ENCODE assay signal across 8 cellular contexts in genomic region chr14:90522585-90523191, GRCh38.
DNase-seq lines count a peak whose midpoint lies in the region; ATAC-seq and TF ChIP-seq lines count a peak whose summit lies in the region.

No MANE protein-coding gene starts in this region.

- H3K27me3 ChIP-seq in SK-N-SH (ENCODE audit: insufficient read depth) (no peaks in the 10 kb centered on the region), heart left ventricle (no peaks in the 10 kb centered on the region), stomach smooth muscle (ENCODE audit: control insufficient read depth in 1 of 2, insufficient read depth in 2 of 2, low read length in 2 of 2) (no peaks in the 10 kb centered on the region)

- intact Hi-C loops in heart left ventricle (cut with DNase I): loop anchor here in 4 of 10 donors (5.0 to 10.0 kb wide), 3 partner anchors 115 to 125 kb away; partner anchors contain the start of gene CALM1 (in 2 of the 4)
- intact Hi-C loops in activated CD4-positive, alpha-beta T cell treated with anti-CD3 and anti-CD28 coated beads, Interleukin-2, amount 10 ng/mL, durations not matched to agents 24 days and 14 days (cut with micrococcal nuclease): no loop called here

- no peak for TF ChIP-seq POLR2A in heart left ventricle (IDR thresholded peaks at IDR 0.05)

- H3K36me3 ChIP-seq in SK-N-SH (replicated peaks in 1 of 2; ENCODE audit: control insufficient read depth in 1 of 2, insufficient read depth in 2 of 2, low read length in 1 of 2) (no peaks in the 10 kb centered on the region), heart left ventricle (no peaks in the 10 kb centered on the region), stomach smooth muscle (ENCODE audit: control insufficient read depth in 2 of 2, insufficient read depth in 2 of 2, low read length in 2 of 2) (no peaks in the 10 kb centered on the region)

- no peaks in the 10 kb centered on the region for H3K4me1 Mint-ChIP-seq in activated CD4-positive, alpha-beta T cell treated with anti-CD3 and anti-CD28 coated beads, Interleukin-2, amount 10 ng/mL, durations not matched to agents 24 days and 14 days

- H3K27ac ChIP-seq in SK-N-SH (ENCODE audit: low read depth in 2 of 2, low read length in 1 of 2) (peak overlapping the region; percentile 18 to 86; a peak in 3 of 4 replicates), heart left ventricle (peak overlapping the region in 9 of 12 donors; percentile 31 to 83 (median 53)), stomach smooth muscle (ENCODE audit: low read length) (peak overlapping the region; percentile 90)

- no peaks in the 10 kb centered on the region for H3K36me3 Mint-ChIP-seq in activated CD4-positive, alpha-beta T cell treated with anti-CD3 and anti-CD28 coated beads, Interleukin-2, amount 10 ng/mL, durations not matched to agents 24 days and 14 days (ENCODE audit: low read depth)

- H3K9me3 Mint-ChIP-seq in activated CD4-positive, alpha-beta T cell treated with anti-CD3 and anti-CD28 coated beads, Interleukin-2, amount 10 ng/mL, durations not matched to agents 24 days and 14 days: peaks cover 9% of the 10 kb centered on the region

- POLR2A ChIA-PET in SK-N-SH (lab: Yijun Ruan, JAX): interaction anchor here (0.6 to 2.3 kb wide), 16 partner anchors 9 to 236 kb away, joined by 3 to 14 read pairs (median 4); no protein-coding TSS in a partner anchor

- H3K4me3 ChIP-seq in SK-N-SH (ENCODE audit: low read depth in 2 of 2, low read length in 1 of 2): peak overlapping the region in 1 of 2 experiments; percentile 19; a peak in 2 of 4 replicates
- no peak overlapping the region for H3K4me3 ChIP-seq in heart left ventricle
- peak overlapping the region in 1 of 2 donors; percentile 22 for H3K4me3 ChIP-seq in stomach smooth muscle (ENCODE audit: low read length in 2 of 2)

- peak overlapping the region; percentile 68 for H3K4me2 ChIP-seq in SK-N-SH

- H3K9me3 ChIP-seq in SK-N-SH: no peaks in the 10 kb centered on the region
- peaks cover 0 to 9% (median 0%) of the 10 kb centered on the region in 12 donors for H3K9me3 ChIP-seq in heart left ventricle
- peaks cover 0 to 7% of the 10 kb centered on the region in 2 donors for H3K9me3 ChIP-seq in stomach smooth muscle (ENCODE audit: control insufficient read depth in 2 of 2, low read length in 2 of 2)

- peak in 3 of 4 donors; percentile 10 to 77 (median 77) for ATAC-seq in heart left ventricle
- ATAC-seq in GM19463 (IDR thresholded peaks at IDR 0.05; ENCODE audit: unreplicated experiment): no peak
- no peak for ATAC-seq in HG03025 (IDR thresholded peaks at IDR 0.05; ENCODE audit: low FRiP score, unreplicated experiment)

- H3K27ac Mint-ChIP-seq in activated CD4-positive, alpha-beta T cell treated with anti-CD3 and anti-CD28 coated beads, Interleukin-2, amount 10 ng/mL, durations not matched to agents 24 days and 14 days: no peak overlapping the region

- CTCF ChIA-PET in SK-N-SH (lab: Yijun Ruan, JAX): interaction anchor here (0.8 to 3.6 kb wide), 12 partner anchors 9 to 236 kb away, joined by 3 to 21 read pairs (median 4); no protein-coding TSS in a partner anchor

- H3F3A ChIP-seq in SK-N-SH (replicated peaks; ENCODE audit: insufficient read depth): no peaks in the 10 kb centered on the region

- TF ChIP-seq CTCF in SK-N-SH (IDR thresholded peaks at IDR 0.05) (no peak), heart left ventricle (IDR thresholded peaks at IDR 0.05) (no peak)

- H3K9me2 ChIP-seq in SK-N-SH: no peaks in the 10 kb centered on the region

- H2AFZ ChIP-seq in SK-N-SH (ENCODE audit: low read depth): peak overlapping the region; percentile 11; the same call in 1 of the 2 replicates

- H3K4me1 ChIP-seq in SK-N-SH (ENCODE audit: control insufficient read depth in 1 of 2, insufficient read depth in 2 of 2, low read depth in 1 of 2, low read length in 1 of 2) (peaks cover 20 to 41% of the 10 kb centered on the region in 2 experiments; a peak in 3 of 4 replicates), heart left ventricle (peaks cover 0 to 71% (median 47%) of the 10 kb centered on the region in 12 donors), stomach smooth muscle (ENCODE audit: control insufficient read depth, insufficient read depth, low read length) (peaks cover 66% of the 10 kb centered on the region)

- H3K9ac ChIP-seq in SK-N-SH: no peak overlapping the region
- H3K9ac ChIP-seq in stomach smooth muscle (ENCODE audit: low read length in 2 of 2): peak overlapping the region; percentile 11 to 62

- no peaks in the 10 kb centered on the region for H3K27me3 Mint-ChIP-seq in activated CD4-positive, alpha-beta T cell treated with anti-CD3 and anti-CD28 coated beads, Interleukin-2, amount 10 ng/mL, durations not matched to agents 24 days and 14 days

- 30% methylated on average over 10 of the region's 21 CpGs for WGBS in SK-N-SH (ENCODE audit: low lambda C conversion rate)
- 31 to 54% (median 44%) methylated on average over 14 to 21 of the region's 21 CpGs for WGBS in heart left ventricle, 4 donors

- no peak overlapping the region for H3K4me3 Mint-ChIP-seq in activated CD4-positive, alpha-beta T cell treated with anti-CD3 and anti-CD28 coated beads, Interleukin-2, amount 10 ng/mL, durations not matched to agents 24 days and 14 days

- no peak for TF ChIP-seq RAD21 in SK-N-SH (IDR thresholded peaks at IDR 0.05; ENCODE audit: low read length)

- no peaks in the 10 kb centered on the region for H3K79me2 ChIP-seq in SK-N-SH (ENCODE audit: insufficient read depth)

- DNase-seq in NCI-H1417 treated with DMSO at 0.1 percent for 48 hours (lab: John Stamatoyannopoulos, UW) (peak; percentile 95), SK-N-SH (peak; percentile 93), heart left ventricle (peak in 4 of 5 donors; percentile 61 to 78 (median 68))
- DNase-seq in activated effector memory CD4-positive, alpha-beta T cell treated with anti-CD3 and anti-CD28 coated beads, Interleukin-2, amount 50 U/mL, for 16 hours: no peak
- DNase-seq in activated CD4-positive, alpha-beta T cell treated with anti-CD3 and anti-CD28 coated beads, Interleukin-2, amount 10 ng/mL, durations not matched to agents 24 days and 14 days: no peak

- no peak for TF ChIP-seq EP300 in SK-N-SH (IDR thresholded peaks at IDR 0.05; ENCODE audit: borderline replicate concordance in 1 of 2, low read depth in 1 of 2, low read length in 1 of 2)

- H4K20me1 ChIP-seq in SK-N-SH (ENCODE audit: insufficient read depth): no peaks in the 10 kb centered on the region

TF ChIP-seq in SK-N-SH, 30 proteins besides CTCF, POLR2A, EP300 and RAD21:
- TF ChIP-seq POLR2AphosphoS5 (IDR thresholded peaks at IDR 0.05; ENCODE audit: low read depth, low read length) (peak; percentile 31; the same call in 1 of the 2 replicates), FOXM1 (IDR thresholded peaks at IDR 0.05; ENCODE audit: low read depth) (no peak), NFIC (IDR thresholded peaks at IDR 0.05; ENCODE audit: borderline replicate concordance) (peak; percentile 70; the same call in 1 of the 2 replicates), FOXJ3 (CRISPR knock-in tag; IDR thresholded peaks at IDR 0.05) (no peak), MAX (IDR thresholded peaks at IDR 0.05; ENCODE audit: low read depth) (no peak), MXI1 (IDR thresholded peaks at IDR 0.05; ENCODE audit: low read depth, low read length) (peak; percentile 46; the same call in 1 of the 2 replicates)

Comparison
In these comparisons a context has a peak if more than half of its experiments do, and no peak if none do; other contexts are left out.
1. DNase-seq: peak in NCI-H1417 treated with DMSO at 0.1 percent for 48 hours (single experiment), SK-N-SH (single experiment) and heart left ventricle (4 of 5); none in activated effector memory CD4-positive, alpha-beta T cell treated with anti-CD3 and anti-CD28 coated beads, Interleukin-2, amount 50 U/mL, for 16 hours (single experiment) and activated CD4-positive, alpha-beta T cell treated with anti-CD3 and anti-CD28 coated beads, Interleukin-2, amount 10 ng/mL, durations not matched to agents 24 days and 14 days (single experiment).
2. ATAC-seq: peak in heart left ventricle (3 of 4); none in GM19463 (single experiment) and HG03025 (single experiment).
3. Peak in every context shown above with its lines, with median percentiles within 50 percentile points of each other: H3K27ac ChIP-seq.